1 cellular context compared by ENCODE assay signal in the genomic region with DNA sequence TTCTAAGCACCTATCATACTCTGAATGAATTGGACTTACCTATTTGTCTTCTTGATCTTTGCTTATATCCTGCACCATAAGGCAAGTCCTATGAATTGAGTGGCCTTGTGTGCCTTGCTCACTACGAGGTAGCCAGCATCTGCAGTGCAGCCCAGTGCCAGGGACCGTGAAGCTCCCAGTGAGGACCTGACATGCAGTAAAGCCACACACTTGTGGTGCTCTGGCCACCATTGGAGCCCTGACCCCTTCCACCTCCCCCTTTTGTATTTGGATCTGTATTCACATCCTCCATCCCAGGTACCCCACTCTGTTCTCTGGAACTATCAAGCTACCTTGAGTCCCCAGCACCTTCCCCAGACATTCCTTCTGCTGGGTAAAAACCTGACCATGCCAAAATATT.
TF ChIP-seq lines count a peak whose summit lies in the region.

No MANE protein-coding gene starts in this region.

TF ChIP-seq in IMR-90, 13 proteins besides CTCF, POLR2A, EP300 and RAD21:
- TF ChIP-seq, protein P1, sequence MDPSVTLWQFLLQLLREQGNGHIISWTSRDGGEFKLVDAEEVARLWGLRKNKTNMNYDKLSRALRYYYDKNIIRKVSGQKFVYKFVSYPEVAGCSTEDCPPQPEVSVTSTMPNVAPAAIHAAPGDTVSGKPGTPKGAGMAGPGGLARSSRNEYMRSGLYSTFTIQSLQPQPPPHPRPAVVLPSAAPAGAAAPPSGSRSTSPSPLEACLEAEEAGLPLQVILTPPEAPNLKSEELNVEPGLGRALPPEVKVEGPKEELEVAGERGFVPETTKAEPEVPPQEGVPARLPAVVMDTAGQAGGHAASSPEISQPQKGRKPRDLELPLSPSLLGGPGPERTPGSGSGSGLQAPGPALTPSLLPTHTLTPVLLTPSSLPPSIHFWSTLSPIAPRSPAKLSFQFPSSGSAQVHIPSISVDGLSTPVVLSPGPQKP (IDR thresholded peaks at IDR 0.05; ENCODE audit: borderline replicate concordance, low read depth, low read length), result no peak
- TF ChIP-seq SMC3 (IDR thresholded peaks at IDR 0.05; ENCODE audit: low read depth, low read length) (no peak), CHD1 (IDR thresholded peaks at IDR 0.05; ENCODE audit: low read depth, low read length) (no peak)
